In the genomic region with DNA sequence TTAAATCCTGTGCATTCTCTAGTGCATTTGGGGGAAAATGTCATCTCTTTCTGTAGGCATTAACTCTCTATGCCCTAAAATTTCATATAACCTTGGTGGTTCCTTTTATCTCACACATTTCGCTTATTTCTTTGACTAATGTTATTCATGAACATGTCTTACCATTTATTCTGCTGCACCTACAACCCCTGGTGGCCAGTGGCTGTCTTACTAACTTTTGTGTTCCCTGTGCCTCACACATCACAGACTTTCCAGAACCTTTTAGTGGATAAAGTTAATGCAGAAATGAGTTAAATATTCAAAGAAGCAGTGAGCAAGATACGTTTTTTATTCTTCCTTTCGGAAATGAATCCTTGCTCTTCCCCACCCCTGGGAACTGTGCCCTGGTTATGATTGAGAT, we compare ENCODE assay signal across 20 cellular contexts.
DNase-seq lines count a peak whose midpoint lies in the region; ATAC-seq and TF ChIP-seq lines count a peak whose summit lies in the region.
"Had no signal": no experiment of that assay in that cellular context is flagged by ENCODE, and none has a peak within 500 bp of the region (broad histone marks: within the 10 kb centered on the region; RNA-seq: fewer than 3 reads in every experiment).

No MANE protein-coding gene starts in this region.

- intact Hi-C loops in uterus (cut with DNase I; ENCODE audit: low total_unique reads): no loop called here

- no peak overlapping the region for H3K4me2 ChIP-seq in Loucy (ENCODE audit: low read depth, low read length, poor library complexity, severe bottlenecking)
- H3K4me2 ChIP-seq in neural progenitor cell: no peak overlapping the region
- H3K4me2 ChIP-seq: hepatocyte had no signal

- H3K4me1 ChIP-seq in Loucy (ENCODE audit: insufficient read depth, low read length, poor library complexity, severe bottlenecking): no peaks in the 10 kb centered on the region
- H3K4me1 ChIP-seq in neural progenitor cell: no peaks in the 10 kb centered on the region
- no peaks in the 10 kb centered on the region for H3K4me1 ChIP-seq in uterus
- H3K4me1 ChIP-seq: body of pancreas had no signal

- H3K27ac ChIP-seq in neural progenitor cell (no peak overlapping the region), uterus (no peak overlapping the region)
- H3K27ac ChIP-seq: body of pancreas, hepatocyte had no signal

- no peaks in the 10 kb centered on the region for H3K79me2 ChIP-seq in Loucy (ENCODE audit: insufficient read depth, low read length)
- no peaks in the 10 kb centered on the region for H3K79me2 ChIP-seq in neural progenitor cell (ENCODE audit: low read depth)
- H3K79me2 ChIP-seq: hepatocyte had no signal

- H2AFZ ChIP-seq in Loucy (ENCODE audit: low read length) (no peak overlapping the region), neural progenitor cell (replicated peaks) (no peak overlapping the region)
- H2AFZ ChIP-seq: hepatocyte had no signal

- H3K4me3 Mint-ChIP-seq in neural progenitor cell: no peak overlapping the region
- H3K4me3 Mint-ChIP-seq: CD8-positive, alpha-beta T cell; naive thymus-derived CD8-positive, alpha-beta T cell; T-helper 2 cell treated with Interferon-gamma antibody and Interleukin-4, amounts not matched to agents 5 μg/mL and 100 μg/mL, for 36 hours had no signal

- no peaks in the 10 kb centered on the region for H3K27me3 Mint-ChIP-seq in neural progenitor cell (ENCODE audit: insufficient read depth, low read depth)

- no peaks in the 10 kb centered on the region for H3K4me1 Mint-ChIP-seq in neural progenitor cell
- H3K4me1 Mint-ChIP-seq: naive thymus-derived CD8-positive, alpha-beta T cell had no signal

- no peak for ATAC-seq in HG02840 (IDR thresholded peaks at IDR 0.05; ENCODE audit: low FRiP score, unreplicated experiment)
- ATAC-seq: body of pancreas; CD8-positive, alpha-beta T cell; left lobe of liver; naive thymus-derived CD8-positive, alpha-beta T cell had no signal

- H3K9me3 Mint-ChIP-seq in neural progenitor cell: peaks cover 2% of the 10 kb centered on the region
- H3K9me3 Mint-ChIP-seq: CD8-positive, alpha-beta T cell; T-helper 2 cell treated with Interferon-gamma antibody and Interleukin-4, amounts not matched to agents 5 μg/mL and 100 μg/mL, for 36 hours had no signal

- peak; percentile 15 for TF ChIP-seq CTCF in GM12864 (IDR thresholded peaks at IDR 0.05; ENCODE audit: low read depth, low read length, missing control alignments)
- peak; percentile 42 for TF ChIP-seq CTCF in Loucy (conservative IDR thresholded peaks at IDR 0.05; ENCODE audit: low read length)
- TF ChIP-seq CTCF in cardiac fibroblast (IDR thresholded peaks at IDR 0.05; ENCODE audit: low read depth, low read length): peak; percentile 37
- peak; percentile 36 for TF ChIP-seq CTCF in neural progenitor cell (IDR thresholded peaks at IDR 0.05)
- TF ChIP-seq CTCF in uterus (IDR thresholded peaks at IDR 0.05): peak in 1 of 4 experiments; percentile 10

- H3K4me3 ChIP-seq in GM12864 (ENCODE audit: low read depth, low read length) (no peak overlapping the region), Loucy (ENCODE audit: low read length, poor library complexity, severe bottlenecking) (no peak overlapping the region), cardiac fibroblast (replicated peaks in 1 of 2; ENCODE audit: low read depth in 2 of 2, low read length in 2 of 2) (no peak overlapping the region), neural progenitor cell (no peak overlapping the region), uterus (no peak overlapping the region)
- H3K4me3 ChIP-seq: body of pancreas, hepatocyte had no signal

- no peaks in the 10 kb centered on the region for H3K27me3 ChIP-seq in Loucy (ENCODE audit: insufficient read depth, low read length, poor library complexity, severe bottlenecking)
- H3K27me3 ChIP-seq in neural progenitor cell: no peaks in the 10 kb centered on the region
- no peaks in the 10 kb centered on the region for H3K27me3 ChIP-seq in uterus
- H3K27me3 ChIP-seq: body of pancreas had no signal

- H3K9ac ChIP-seq in Loucy (ENCODE audit: low read depth, low read length, poor library complexity, severe bottlenecking) (no peak overlapping the region), neural progenitor cell (no peak overlapping the region)

- DNase-seq in GM12864 (ENCODE audit: low read depth) (no peak), cardiac fibroblast (ENCODE audit: low read depth in 2 of 2) (peak; percentile 32 to 33), neural progenitor cell (ENCODE audit: low spot score) (no peak), NCI-H1436 treated with DMSO at 0.1 percent for 48 hours (lab: John Stamatoyannopoulos, UW) (no peak), HK-2 (ENCODE audit: unreplicated experiment) (no peak), uterus (no peak)
- DNase-seq: activated effector memory CD4-positive, alpha-beta T cell treated with Interleukin-2 at 50 U/mL for 16 hours; body of pancreas; CD8-positive, alpha-beta T cell; effector memory CD4-positive, alpha-beta T cell; naive thymus-derived CD8-positive, alpha-beta T cell; NCI-H146; NCI-H510A; RPMI8226; small intestine had no signal

- no peak overlapping the region for H3K27ac Mint-ChIP-seq in neural progenitor cell
- H3K27ac Mint-ChIP-seq: CD8-positive, alpha-beta T cell; naive thymus-derived CD8-positive, alpha-beta T cell; T-helper 2 cell treated with Interferon-gamma antibody and Interleukin-4, amounts not matched to agents 5 μg/mL and 100 μg/mL, for 36 hours had no signal

- H3K36me3 Mint-ChIP-seq in neural progenitor cell: no peaks in the 10 kb centered on the region
- H3K36me3 Mint-ChIP-seq: CD8-positive, alpha-beta T cell; naive thymus-derived CD8-positive, alpha-beta T cell had no signal

- H3F3A ChIP-seq in Loucy (ENCODE audit: low read depth) (no peaks in the 10 kb centered on the region), neural progenitor cell (ENCODE audit: low read depth) (no peaks in the 10 kb centered on the region)

- H3K36me3 ChIP-seq in Loucy (ENCODE audit: insufficient read depth, low read length) (no peaks in the 10 kb centered on the region), neural progenitor cell (no peaks in the 10 kb centered on the region), uterus (no peaks in the 10 kb centered on the region)

- H3K9me2 ChIP-seq in Loucy (replicated peaks; ENCODE audit: low read depth, low read length): no peaks in the 10 kb centered on the region

- no peak for TF ChIP-seq POLR2A in uterus (IDR thresholded peaks at IDR 0.05)

- H3K9me3 ChIP-seq in Loucy (ENCODE audit: insufficient read depth, low read depth, low read length) (no peaks in the 10 kb centered on the region), neural progenitor cell (ENCODE audit: low read depth) (no peaks in the 10 kb centered on the region), uterus (no peaks in the 10 kb centered on the region)
- H3K9me3 ChIP-seq: body of pancreas had no signal

- no peaks in the 10 kb centered on the region for H4K20me1 ChIP-seq in Loucy (ENCODE audit: insufficient read depth, low read length, poor library complexity, severe bottlenecking)
- no peaks in the 10 kb centered on the region for H4K20me1 ChIP-seq in neural progenitor cell (ENCODE audit: low read depth)

Comparison
In these comparisons a context has a peak if more than half of its experiments do, and no peak if none do; other contexts are left out.
1. DNase-seq: peak in cardiac fibroblast (2 of 2); none in GM12864 (single experiment), neural progenitor cell (single experiment), NCI-H1436 treated with DMSO at 0.1 percent for 48 hours (single experiment), HK-2 (single experiment) and uterus (0 of 2).